Comparison of ENCODE assay signal across 23 cellular contexts in the genomic region with DNA sequence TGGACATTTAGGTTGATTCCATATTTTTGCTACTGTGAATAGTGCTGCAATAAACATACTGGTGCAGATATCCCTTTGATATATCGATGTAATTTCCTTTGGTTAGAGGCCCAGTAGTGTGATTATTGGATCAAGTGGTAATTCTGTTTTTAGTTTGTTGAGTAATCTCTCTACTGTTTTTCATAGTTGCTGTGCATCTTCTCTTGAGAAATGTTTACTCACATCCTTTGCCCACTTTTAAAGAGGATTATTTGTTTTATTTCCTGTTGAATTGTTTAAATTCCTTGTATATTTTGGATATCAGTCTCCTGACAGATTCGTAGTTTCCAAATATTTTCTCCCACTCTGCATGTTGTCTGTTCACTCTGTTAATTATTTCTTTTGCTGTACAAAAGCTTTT.
"Had no signal": no experiment of that assay in that cellular context is flagged by ENCODE, and none has a peak within 500 bp of the region (broad histone marks: within the 10 kb centered on the region; RNA-seq: fewer than 3 reads in every experiment).

No MANE protein-coding gene starts in this region.

- DNase-seq: activated B cell treated with CpG ODN at 0.5 μM for 24 hours; activated CD4-positive, alpha-beta T cell treated with anti-CD3 and anti-CD28 coated beads for 48 hours; activated CD8-positive, alpha-beta T cell treated with anti-CD3 and anti-CD28 coated beads, Interleukin-2, amount 10 ng/mL, durations not matched to agents 7 days and 5 days; activated naive CD4-positive, alpha-beta T cell treated with anti-CD3 and anti-CD28 coated beads for 36 hours; activated T-cell treated with anti-CD3 and anti-CD28 coated beads, Interleukin-2, amount 50 U/mL, for 24 hours; effector CD4-positive, alpha-beta T cell; foreskin melanocyte; hypothalamus; islet precursor cell; lower lobe of right lung; natural killer cell; pancreas; right lobe of liver; stimulated activated CD4-positive, alpha-beta T cell treated with anti-CD3 and anti-CD28 coated beads, Interleukin-4, amount 100 ng/mL, for 1 hour; stimulated activated naive CD8-positive, alpha-beta T cell treated with anti-CD3 and anti-CD28 coated beads, Interleukin-15, amount 100 ng/mL, for 72 hours; T-helper 9 cell; transverse colon; uterus had no signal

- H3K27me3 ChIP-seq: ascending aorta, esophagus muscularis mucosa, pancreas, right lobe of liver, suprapubic skin, transverse colon, uterus had no signal

- ATAC-seq: activated CD8-positive, alpha-beta T cell treated with anti-CD3 and anti-CD28 coated beads, Interleukin-2, amount 10 ng/mL, durations not matched to agents 7 days and 5 days; lower lobe of right lung; natural killer cell; pancreas; right lobe of liver; stimulated activated naive CD8-positive, alpha-beta T cell treated with anti-CD3 and anti-CD28 coated beads, Interleukin-15, amount 100 ng/mL, for 72 hours had no signal

- H3K9me3 ChIP-seq: ascending aorta, esophagus muscularis mucosa, lower lobe of right lung, pancreas, right lobe of liver, suprapubic skin, transverse colon, uterus had no signal

- H3K4me2 ChIP-seq: smooth muscle cell had no signal

- H3K4me3 ChIP-seq: ascending aorta, esophagus muscularis mucosa, lower lobe of right lung, pancreas, right lobe of liver, smooth muscle cell, suprapubic skin, transverse colon, uterus had no signal

- H3K4me1 ChIP-seq: esophagus muscularis mucosa, lower lobe of right lung, pancreas, right lobe of liver, suprapubic skin, transverse colon, uterus had no signal

- H3K27ac ChIP-seq: ascending aorta, esophagus muscularis mucosa, lower lobe of right lung, pancreas, right lobe of liver, suprapubic skin, transverse colon, uterus had no signal

- H3K36me3 ChIP-seq: ascending aorta, esophagus muscularis mucosa, lower lobe of right lung, pancreas, right lobe of liver, suprapubic skin, transverse colon, uterus had no signal

- FAIRE-seq: bronchial epithelial cell, pancreas had no signal
